In the genomic region with DNA sequence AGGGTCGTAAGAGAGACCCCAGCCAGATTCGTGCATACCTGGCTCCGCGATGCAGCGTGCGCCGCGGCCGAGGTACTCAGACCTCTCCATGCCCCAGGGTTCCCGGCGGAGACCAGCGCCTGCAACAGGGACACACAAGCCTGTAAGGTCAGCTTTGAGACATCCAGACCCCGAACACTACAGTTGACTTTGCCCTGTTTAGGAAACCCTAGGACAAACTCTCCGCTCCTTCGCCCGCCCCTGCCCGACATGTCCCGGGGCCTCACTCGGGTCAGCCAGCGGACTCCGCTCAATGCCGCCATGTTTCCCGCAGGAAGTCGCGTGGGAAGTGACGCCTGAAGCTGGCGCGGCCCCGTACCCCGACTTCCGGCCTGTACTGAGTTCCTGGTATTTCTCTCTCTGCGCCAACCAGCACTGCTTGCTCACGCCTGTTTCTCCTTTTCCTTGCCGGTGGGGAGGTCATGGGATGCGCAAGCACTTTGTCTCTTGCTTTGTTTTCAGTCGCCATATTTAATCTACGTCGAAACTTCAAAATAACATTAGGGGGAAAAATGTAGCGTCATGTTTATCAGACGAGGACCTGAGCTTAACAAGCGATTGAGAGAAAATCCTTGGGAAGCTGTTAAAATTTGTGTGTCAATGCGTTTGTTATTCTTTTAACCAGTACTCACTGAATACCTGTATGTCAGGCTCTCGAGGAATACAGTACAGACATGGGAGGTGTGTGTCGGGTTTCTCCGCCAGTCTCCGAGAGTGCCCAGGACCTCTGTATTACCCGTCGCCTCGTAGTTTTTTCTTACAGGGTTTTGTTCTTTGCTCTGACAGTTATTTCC, we compare ENCODE assay signal across 1 cellular context.
A peak's percentile ranks its signal among the peaks of the same experiment; 100 is the strongest.
TF ChIP-seq lines count a peak whose summit lies in the region.

A gene (minus strand): TSS at position 330 of the 833 bp plus-strand sequence. CDS start 28 bp downstream, at position 302.

TF ChIP-seq in K562, 482 proteins besides CTCF, POLR2A, EP300 and RAD21 (continued from another document and continues in another):
- TF ChIP-seq SAFB2 (IDR thresholded peaks at IDR 0.05; ENCODE audit: borderline replicate concordance, low read depth, low read length, severe bottlenecking) (no peak), SMARCE1 (IDR thresholded peaks at IDR 0.05) (no peak), SMARCA5 (IDR thresholded peaks at IDR 0.05) (no peak), TBP (optimal IDR thresholded peaks at IDR 0.05; ENCODE audit: low read depth, low read length) (peak; percentile 7), RFX1 (IDR thresholded peaks at IDR 0.05) (no peak), CC2D1A (IDR thresholded peaks at IDR 0.05) (no peak), MAFK (IDR thresholded peaks at IDR 0.05; ENCODE audit: low read length) (no peak), ZNF184 (CRISPR knock-in tag; IDR thresholded peaks at IDR 0.05) (no peak), CHD1 (IDR thresholded peaks at IDR 0.05; ENCODE audit: low read length) (no peak), SP1 (CRISPR knock-in tag; IDR thresholded peaks at IDR 0.05) (peak; percentile 42), NCOA4 (IDR thresholded peaks at IDR 0.05; ENCODE audit: partially characterized antibody) (no peak), JUN (IDR thresholded peaks at IDR 0.05; ENCODE audit: borderline replicate concordance, low read depth, low read length) (no peak), JUN (CRISPR knock-in tag; IDR thresholded peaks at IDR 0.05; ENCODE audit: borderline replicate concordance) (no peak), MXI1 (IDR thresholded peaks at IDR 0.05; ENCODE audit: low read depth, low read length) (peak; percentile 24; the same call in 1 of the 2 replicates), HSF4 (CRISPR knock-in tag; IDR thresholded peaks at IDR 0.05; ENCODE audit: borderline replicate concordance) (no peak), GABPB1 (CRISPR knock-in tag; IDR thresholded peaks at IDR 0.05) (peak; percentile 97), CHD2 (IDR thresholded peaks at IDR 0.05; ENCODE audit: low read depth, low read length) (0 out of 2 replicates have a peak, but pooled peaks have one; percentile 24), GTF2A2 (tag; IDR thresholded peaks at IDR 0.05) (no peak), SP2 (IDR thresholded peaks at IDR 0.05; ENCODE audit: extremely low read depth, low read depth, low read length, poor library complexity, severe bottlenecking) (no peak), ZNF707 (CRISPR knock-in tag; conservative IDR thresholded peaks at IDR 0.05) (no peak), HMG20A (CRISPR knock-in tag; conservative IDR thresholded peaks at IDR 0.05) (no peak), ELF4 (CRISPR knock-in tag; IDR thresholded peaks at IDR 0.05) (no peak), SIN3B (IDR thresholded peaks at IDR 0.05; ENCODE audit: low read depth) (peak; percentile 100), ZNF830 (CRISPR knock-in tag; IDR thresholded peaks at IDR 0.05) (no peak), ZSCAN29 (IDR thresholded peaks at IDR 0.05) (no peak), STAT5B (CRISPR knock-in tag; IDR thresholded peaks at IDR 0.05) (no peak), EGR1 (conservative IDR thresholded peaks at IDR 0.05) (no peak), ZNF124 (CRISPR knock-in tag; IDR thresholded peaks at IDR 0.05) (no peak), CEBPG (CRISPR knock-in tag; IDR thresholded peaks at IDR 0.05) (no peak), CEBPG (tag; conservative IDR thresholded peaks at IDR 0.05 in 1 of 2, IDR thresholded peaks at IDR 0.05 in 1 of 2) (no peak)
- TF ChIP-seq, protein P1, sequence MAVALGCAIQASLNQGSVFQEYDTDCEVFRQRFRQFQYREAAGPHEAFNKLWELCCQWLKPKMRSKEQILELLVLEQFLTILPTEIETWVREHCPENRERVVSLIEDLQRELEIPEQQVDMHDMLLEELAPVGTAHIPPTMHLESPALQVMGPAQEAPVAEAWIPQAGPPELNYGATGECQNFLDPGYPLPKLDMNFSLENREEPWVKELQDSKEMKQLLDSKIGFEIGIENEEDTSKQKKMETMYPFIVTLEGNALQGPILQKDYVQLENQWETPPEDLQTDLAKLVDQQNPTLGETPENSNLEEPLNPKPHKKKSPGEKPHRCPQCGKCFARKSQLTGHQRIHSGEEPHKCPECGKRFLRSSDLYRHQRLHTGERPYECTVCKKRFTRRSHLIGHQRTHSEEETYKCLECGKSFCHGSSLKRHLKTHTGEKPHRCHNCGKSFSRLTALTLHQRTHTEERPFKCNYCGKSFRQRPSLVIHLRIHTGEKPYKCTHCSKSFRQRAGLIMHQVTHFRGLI (CRISPR knock-in tag; IDR thresholded peaks at IDR 0.05) = no peak
- TF ChIP-seq, protein P2, sequence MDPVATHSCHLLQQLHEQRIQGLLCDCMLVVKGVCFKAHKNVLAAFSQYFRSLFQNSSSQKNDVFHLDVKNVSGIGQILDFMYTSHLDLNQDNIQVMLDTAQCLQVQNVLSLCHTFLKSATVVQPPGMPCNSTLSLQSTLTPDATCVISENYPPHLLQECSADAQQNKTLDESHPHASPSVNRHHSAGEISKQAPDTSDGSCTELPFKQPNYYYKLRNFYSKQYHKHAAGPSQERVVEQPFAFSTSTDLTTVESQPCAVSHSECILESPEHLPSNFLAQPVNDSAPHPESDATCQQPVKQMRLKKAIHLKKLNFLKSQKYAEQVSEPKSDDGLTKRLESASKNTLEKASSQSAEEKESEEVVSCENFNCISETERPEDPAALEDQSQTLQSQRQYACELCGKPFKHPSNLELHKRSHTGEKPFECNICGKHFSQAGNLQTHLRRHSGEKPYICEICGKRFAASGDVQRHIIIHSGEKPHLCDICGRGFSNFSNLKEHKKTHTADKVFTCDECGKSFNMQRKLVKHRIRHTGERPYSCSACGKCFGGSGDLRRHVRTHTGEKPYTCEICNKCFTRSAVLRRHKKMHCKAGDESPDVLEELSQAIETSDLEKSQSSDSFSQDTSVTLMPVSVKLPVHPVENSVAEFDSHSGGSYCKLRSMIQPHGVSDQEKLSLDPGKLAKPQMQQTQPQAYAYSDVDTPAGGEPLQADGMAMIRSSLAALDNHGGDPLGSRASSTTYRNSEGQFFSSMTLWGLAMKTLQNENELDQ (CRISPR knock-in tag; IDR thresholded peaks at IDR 0.05; ENCODE audit: borderline replicate concordance) = no peak
- TF ChIP-seq, protein P3, sequence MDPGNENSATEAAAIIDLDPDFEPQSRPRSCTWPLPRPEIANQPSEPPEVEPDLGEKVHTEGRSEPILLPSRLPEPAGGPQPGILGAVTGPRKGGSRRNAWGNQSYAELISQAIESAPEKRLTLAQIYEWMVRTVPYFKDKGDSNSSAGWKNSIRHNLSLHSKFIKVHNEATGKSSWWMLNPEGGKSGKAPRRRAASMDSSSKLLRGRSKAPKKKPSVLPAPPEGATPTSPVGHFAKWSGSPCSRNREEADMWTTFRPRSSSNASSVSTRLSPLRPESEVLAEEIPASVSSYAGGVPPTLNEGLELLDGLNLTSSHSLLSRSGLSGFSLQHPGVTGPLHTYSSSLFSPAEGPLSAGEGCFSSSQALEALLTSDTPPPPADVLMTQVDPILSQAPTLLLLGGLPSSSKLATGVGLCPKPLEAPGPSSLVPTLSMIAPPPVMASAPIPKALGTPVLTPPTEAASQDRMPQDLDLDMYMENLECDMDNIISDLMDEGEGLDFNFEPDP (CRISPR knock-in tag; IDR thresholded peaks at IDR 0.05) = no peak
- TF ChIP-seq, protein P4, sequence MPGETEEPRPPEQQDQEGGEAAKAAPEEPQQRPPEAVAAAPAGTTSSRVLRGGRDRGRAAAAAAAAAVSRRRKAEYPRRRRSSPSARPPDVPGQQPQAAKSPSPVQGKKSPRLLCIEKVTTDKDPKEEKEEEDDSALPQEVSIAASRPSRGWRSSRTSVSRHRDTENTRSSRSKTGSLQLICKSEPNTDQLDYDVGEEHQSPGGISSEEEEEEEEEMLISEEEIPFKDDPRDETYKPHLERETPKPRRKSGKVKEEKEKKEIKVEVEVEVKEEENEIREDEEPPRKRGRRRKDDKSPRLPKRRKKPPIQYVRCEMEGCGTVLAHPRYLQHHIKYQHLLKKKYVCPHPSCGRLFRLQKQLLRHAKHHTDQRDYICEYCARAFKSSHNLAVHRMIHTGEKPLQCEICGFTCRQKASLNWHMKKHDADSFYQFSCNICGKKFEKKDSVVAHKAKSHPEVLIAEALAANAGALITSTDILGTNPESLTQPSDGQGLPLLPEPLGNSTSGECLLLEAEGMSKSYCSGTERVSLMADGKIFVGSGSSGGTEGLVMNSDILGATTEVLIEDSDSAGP (CRISPR knock-in tag; IDR thresholded peaks at IDR 0.05) = no peak
- TF ChIP-seq, protein P5, sequence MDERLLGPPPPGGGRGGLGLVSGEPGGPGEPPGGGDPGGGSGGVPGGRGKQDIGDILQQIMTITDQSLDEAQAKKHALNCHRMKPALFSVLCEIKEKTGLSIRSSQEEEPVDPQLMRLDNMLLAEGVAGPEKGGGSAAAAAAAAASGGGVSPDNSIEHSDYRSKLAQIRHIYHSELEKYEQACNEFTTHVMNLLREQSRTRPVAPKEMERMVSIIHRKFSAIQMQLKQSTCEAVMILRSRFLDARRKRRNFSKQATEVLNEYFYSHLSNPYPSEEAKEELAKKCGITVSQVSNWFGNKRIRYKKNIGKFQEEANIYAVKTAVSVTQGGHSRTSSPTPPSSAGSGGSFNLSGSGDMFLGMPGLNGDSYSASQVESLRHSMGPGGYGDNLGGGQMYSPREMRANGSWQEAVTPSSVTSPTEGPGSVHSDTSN (CRISPR knock-in tag; IDR thresholded peaks at IDR 0.05; ENCODE audit: low read depth) = no peak
- TF ChIP-seq, protein P5 (tag; conservative IDR thresholded peaks at IDR 0.05; ENCODE audit: low read depth) = no peak
- TF ChIP-seq, protein P6, sequence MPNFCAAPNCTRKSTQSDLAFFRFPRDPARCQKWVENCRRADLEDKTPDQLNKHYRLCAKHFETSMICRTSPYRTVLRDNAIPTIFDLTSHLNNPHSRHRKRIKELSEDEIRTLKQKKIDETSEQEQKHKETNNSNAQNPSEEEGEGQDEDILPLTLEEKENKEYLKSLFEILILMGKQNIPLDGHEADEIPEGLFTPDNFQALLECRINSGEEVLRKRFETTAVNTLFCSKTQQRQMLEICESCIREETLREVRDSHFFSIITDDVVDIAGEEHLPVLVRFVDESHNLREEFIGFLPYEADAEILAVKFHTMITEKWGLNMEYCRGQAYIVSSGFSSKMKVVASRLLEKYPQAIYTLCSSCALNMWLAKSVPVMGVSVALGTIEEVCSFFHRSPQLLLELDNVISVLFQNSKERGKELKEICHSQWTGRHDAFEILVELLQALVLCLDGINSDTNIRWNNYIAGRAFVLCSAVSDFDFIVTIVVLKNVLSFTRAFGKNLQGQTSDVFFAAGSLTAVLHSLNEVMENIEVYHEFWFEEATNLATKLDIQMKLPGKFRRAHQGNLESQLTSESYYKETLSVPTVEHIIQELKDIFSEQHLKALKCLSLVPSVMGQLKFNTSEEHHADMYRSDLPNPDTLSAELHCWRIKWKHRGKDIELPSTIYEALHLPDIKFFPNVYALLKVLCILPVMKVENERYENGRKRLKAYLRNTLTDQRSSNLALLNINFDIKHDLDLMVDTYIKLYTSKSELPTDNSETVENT (CRISPR knock-in tag; IDR thresholded peaks at IDR 0.05) = no peak
- TF ChIP-seq, protein P7, sequence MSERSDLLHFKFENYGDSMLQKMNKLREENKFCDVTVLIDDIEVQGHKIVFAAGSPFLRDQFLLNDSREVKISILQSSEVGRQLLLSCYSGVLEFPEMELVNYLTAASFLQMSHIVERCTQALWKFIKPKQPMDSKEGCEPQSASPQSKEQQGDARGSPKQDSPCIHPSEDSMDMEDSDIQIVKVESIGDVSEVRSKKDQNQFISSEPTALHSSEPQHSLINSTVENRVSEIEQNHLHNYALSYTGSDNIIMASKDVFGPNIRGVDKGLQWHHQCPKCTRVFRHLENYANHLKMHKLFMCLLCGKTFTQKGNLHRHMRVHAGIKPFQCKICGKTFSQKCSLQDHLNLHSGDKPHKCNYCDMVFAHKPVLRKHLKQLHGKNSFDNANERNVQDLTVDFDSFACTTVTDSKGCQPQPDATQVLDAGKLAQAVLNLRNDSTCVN (CRISPR knock-in tag; IDR thresholded peaks at IDR 0.05) = no peak
